In the genomic region with DNA sequence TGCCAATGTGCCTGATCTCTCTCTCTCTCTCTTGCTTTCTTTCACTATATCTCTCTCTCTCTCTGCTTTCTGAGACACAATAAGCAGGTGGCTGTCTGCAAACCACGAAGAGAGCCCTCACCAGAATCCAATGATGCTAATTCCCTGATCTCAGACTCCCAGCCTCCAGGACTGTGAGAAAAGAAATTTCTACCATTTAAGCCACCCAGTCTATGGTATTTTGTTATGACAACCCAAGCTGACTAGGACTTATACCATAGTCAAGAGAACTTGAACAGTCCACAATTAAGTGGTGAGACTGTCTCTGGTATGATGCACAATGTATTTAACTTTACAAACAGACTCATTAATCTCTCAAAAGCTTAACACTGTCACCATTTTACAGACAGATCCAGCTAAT, we compare ENCODE assay signal across 23 cellular contexts.
"Had no signal": no experiment of that assay in that cellular context is flagged by ENCODE, and none has a peak within 500 bp of the region (broad histone marks: within the 10 kb centered on the region; RNA-seq: fewer than 3 reads in every experiment).

No MANE protein-coding gene starts in this region.

- ATAC-seq: activated naive CD4-positive, alpha-beta T cell treated with anti-CD3 and anti-CD28 coated beads, Interleukin-2, amount 50 U/mL, for 72 hours had no signal

- DNase-seq: activated CD4-positive, alpha-beta T cell treated with anti-CD3 and anti-CD28 coated beads for 1 hour; activated T-cell treated with anti-CD3 and anti-CD28 coated beads, Interleukin-2, amount 50 U/mL, for 1 hour; effector CD4-positive, alpha-beta T cell; erythroblast; foreskin fibroblast; midbrain; ovary; spleen; stimulated activated CD4-positive, alpha-beta T cell treated with anti-CD3 and anti-CD28 coated beads, Interleukin-4, amount 100 ng/mL, for 1 hour; stimulated activated naive CD4-positive, alpha-beta T cell treated with Interleukin-2 at 50 U/mL for 16 hours had no signal

- H3K27ac Mint-ChIP-seq: activated naive CD4-positive, alpha-beta T cell treated with anti-CD3 and anti-CD28 coated beads, Interleukin-2, amount 50 U/mL, for 72 hours; dendritic cell treated with granulocyte-macrophage colony-stimulating factor and Interleukin-4, amounts not matched to agents 40 ng/mL and 50 ng/mL, for 4 days; T-helper 2 cell treated with Interferon-gamma antibody and Interleukin-4, amounts not matched to agents 5 μg/mL and 100 μg/mL, for 36 hours had no signal

- H3K36me3 Mint-ChIP-seq: activated naive CD4-positive, alpha-beta T cell treated with anti-CD3 and anti-CD28 coated beads, Interleukin-2, amount 50 U/mL, for 72 hours had no signal

- H3K4me3 Mint-ChIP-seq: dendritic cell treated with granulocyte-macrophage colony-stimulating factor and Interleukin-4, amounts not matched to agents 40 ng/mL and 50 ng/mL, for 4 days; nephron; T-helper 2 cell treated with Interferon-gamma antibody and Interleukin-4, amounts not matched to agents 5 μg/mL and 100 μg/mL, for 36 hours; type B pancreatic cell had no signal

- FAIRE-seq: bronchial epithelial cell, endometrium had no signal

- H3K4me3 ChIP-seq: ascending aorta, ovary, prostate gland, spleen, thoracic aorta, vagina had no signal

- H3K36me3 ChIP-seq: ascending aorta, neutrophil, ovary, prostate gland, spleen, thoracic aorta, vagina had no signal

- H3K27ac ChIP-seq: ascending aorta, neutrophil, ovary, prostate gland, thoracic aorta, vagina, VCaP had no signal

- H3K27me3 Mint-ChIP-seq: dendritic cell treated with granulocyte-macrophage colony-stimulating factor and Interleukin-4, amounts not matched to agents 40 ng/mL and 50 ng/mL, for 4 days; type B pancreatic cell had no signal

- H3K27me3 ChIP-seq: ascending aorta, neutrophil, ovary, spleen, vagina had no signal

- H3K9me3 Mint-ChIP-seq: activated naive CD4-positive, alpha-beta T cell treated with anti-CD3 and anti-CD28 coated beads, Interleukin-2, amount 50 U/mL, for 72 hours; dendritic cell treated with granulocyte-macrophage colony-stimulating factor and Interleukin-4, amounts not matched to agents 40 ng/mL and 50 ng/mL, for 4 days; nephron; T-helper 2 cell treated with Interferon-gamma antibody and Interleukin-4, amounts not matched to agents 5 μg/mL and 100 μg/mL, for 36 hours; type B pancreatic cell had no signal

- H3K9me3 ChIP-seq: ascending aorta, neutrophil, ovary, prostate gland, spleen, thoracic aorta, vagina had no signal
